In genomic region chr1:185316163-185317033, GRCh38 we compare ENCODE assay signal across 1 cellular context.
TF ChIP-seq lines count a peak whose summit lies in the region.

No MANE protein-coding gene starts in this region.

TF ChIP-seq in K562, 482 proteins besides CTCF, POLR2A, EP300 and RAD21 (continued from another document and continues in another):
- TF ChIP-seq E4F1 (CRISPR knock-in tag; IDR thresholded peaks at IDR 0.05; ENCODE audit: borderline replicate concordance), result no peak
- peak; percentile 99 for TF ChIP-seq PKNOX1 (IDR thresholded peaks at IDR 0.05)
- no peak for TF ChIP-seq GTF3C2 (IDR thresholded peaks at IDR 0.05; ENCODE audit: borderline replicate concordance, extremely low read depth, insufficient read length)
- no peak for TF ChIP-seq KLF16 (IDR thresholded peaks at IDR 0.05)
- TF ChIP-seq CBX1 (IDR thresholded peaks at IDR 0.05; ENCODE audit: low read depth), result peak; percentile 64; the same call in 1 of the 2 replicates
- TF ChIP-seq NKRF (IDR thresholded peaks at IDR 0.05; ENCODE audit: borderline replicate concordance), result peak; percentile 56; the same call in 1 of the 2 replicates
- peak; percentile 13; the same call in 1 of the 2 replicates for TF ChIP-seq GTF2E2 (tag; IDR thresholded peaks at IDR 0.05)
- TF ChIP-seq CEBPG (CRISPR knock-in tag; IDR thresholded peaks at IDR 0.05), result 0 out of 2 replicates have a peak, but pooled peaks have one; percentile 4
- TF ChIP-seq CEBPG (tag; conservative IDR thresholded peaks at IDR 0.05 in 1 of 2, IDR thresholded peaks at IDR 0.05 in 1 of 2), result no peak
- TF ChIP-seq BRD9 (IDR thresholded peaks at IDR 0.05; ENCODE audit: low read depth, partially characterized antibody), result no peak
- no peak for TF ChIP-seq ZNF280A (IDR thresholded peaks at IDR 0.05; ENCODE audit: low read depth, partially characterized antibody)
- TF ChIP-seq GTF2F1 (IDR thresholded peaks at IDR 0.05; ENCODE audit: low read depth, low read length), result no peak
- no peak for TF ChIP-seq C11orf30 (IDR thresholded peaks at IDR 0.05; ENCODE audit: low read depth)
- TF ChIP-seq CHCHD3 (CRISPR knock-in tag; IDR thresholded peaks at IDR 0.05), result no peak
- TF ChIP-seq BMI1 (IDR thresholded peaks at IDR 0.05; ENCODE audit: low read length), result no peak
- no peak for TF ChIP-seq CEBPZ (IDR thresholded peaks at IDR 0.05; ENCODE audit: borderline replicate concordance, low read depth, low read length)
- no peak for TF ChIP-seq KLF10 (CRISPR knock-in tag; IDR thresholded peaks at IDR 0.05)
- TF ChIP-seq NCOR1 (IDR thresholded peaks at IDR 0.05), result no peak
- peak; percentile 70; the same call in 1 of the 2 replicates for TF ChIP-seq ZBTB26 (CRISPR knock-in tag; IDR thresholded peaks at IDR 0.05)
- TF ChIP-seq RERE (CRISPR knock-in tag; IDR thresholded peaks at IDR 0.05; ENCODE audit: borderline replicate concordance), result no peak
- no peak for TF ChIP-seq ZNF76 (CRISPR knock-in tag; IDR thresholded peaks at IDR 0.05; ENCODE audit: borderline replicate concordance)
- no peak for TF ChIP-seq ZNF24 (IDR thresholded peaks at IDR 0.05)
- TF ChIP-seq ZNF277 (CRISPR knock-in tag; IDR thresholded peaks at IDR 0.05; ENCODE audit: borderline replicate concordance), result no peak
